ENCODE assay signal across 8 cellular contexts in genomic region chr22:45552580-45553332, GRCh38. TPM values are rescaled to one million over a fixed set of nuclear protein-coding genes. Genes with fewer than 3 reads are reported as not detected.
DNase-seq lines count a peak whose midpoint lies in the region; ATAC-seq and TF ChIP-seq lines count a peak whose summit lies in the region.

No MANE protein-coding gene starts in this region.

- peaks cover 66% of the 10 kb centered on the region for H3K36me3 Mint-ChIP-seq in WTC11

- no peaks in the 10 kb centered on the region for H3K27me3 Mint-ChIP-seq in WTC11 (ENCODE audit: low read depth)

- POLR2A ChIA-PET in WTC11 (lab: Charles Lee), result interaction anchor here (0.6 kb wide), 1 partner anchor 757 kb away, joined by 4 read pairs; no protein-coding TSS in a partner anchor

- H3K4me3 Mint-ChIP-seq in WTC11, result no peak overlapping the region

- H3K9me3 Mint-ChIP-seq in WTC11, result peaks cover 5% of the 10 kb centered on the region

- peak; percentile 45; the same call in 1 of the 2 replicates for ATAC-seq in WTC11
- ATAC-seq in GM19463 (IDR thresholded peaks at IDR 0.05; ENCODE audit: unreplicated experiment), result no peak

- TF ChIP-seq CTCF in WTC11 (IDR thresholded peaks at IDR 0.05), result no peak

- intact Hi-C loops in cardiac septum (cut with DNase I), result loop anchor here (2.0 to 5.0 kb wide), 2 partner anchors 40 to 112 kb away; no protein-coding TSS in a partner anchor

- DNase-seq in EH (ENCODE audit: low read depth) (peak; percentile 98), WTC11 (ENCODE audit: low spot score) (no peak), cardiac septum (ENCODE audit: low spot score) (peak; percentile 81), retina (peak; percentile 56), NCI-H1694 treated with DMSO at 0.1 percent for 48 hours (lab: John Stamatoyannopoulos, UW) (no peak), NCI-H1417 (lab: John Stamatoyannopoulos, UW) (no peak), NCI-H2171 (lab: John Stamatoyannopoulos, UW) (no peak)

- peaks cover 10% of the 10 kb centered on the region for H3K4me1 Mint-ChIP-seq in WTC11

- CTCF ChIA-PET in WTC11 (lab: Charles Lee), result interaction anchor here (0.5 to 2.5 kb wide), 10 partner anchors 12 to 360 kb away, joined by 3 to 10 read pairs (median 3); partner anchors contain the start of genes RIBC2, SMC1B and UPK3A

- H3K27ac Mint-ChIP-seq in WTC11, result no peak overlapping the region; the same call in 1 of the 2 replicates

TF ChIP-seq in WTC11, 78 proteins besides CTCF, POLR2A, EP300 and RAD21:
- TF ChIP-seq ERG (CRISPR knock-in tag; IDR thresholded peaks at IDR 0.05) (no peak), ATF1 (CRISPR knock-in tag; IDR thresholded peaks at IDR 0.05) (no peak), ARID4B (CRISPR knock-in tag; IDR thresholded peaks at IDR 0.05; ENCODE audit: borderline replicate concordance) (no peak), STAT6 (CRISPR knock-in tag; conservative IDR thresholded peaks at IDR 0.05; ENCODE audit: low read depth) (no peak), GTF2I (CRISPR knock-in tag; conservative IDR thresholded peaks at IDR 0.05) (no peak), IRF2 (CRISPR knock-in tag; IDR thresholded peaks at IDR 0.05; ENCODE audit: borderline replicate concordance, low read depth) (no peak), NR3C1 (CRISPR knock-in tag; conservative IDR thresholded peaks at IDR 0.05; ENCODE audit: low read depth) (no peak), ZNF281 (CRISPR knock-in tag; IDR thresholded peaks at IDR 0.05) (no peak), CDX4 (CRISPR knock-in tag; IDR thresholded peaks at IDR 0.05; ENCODE audit: borderline replicate concordance) (no peak), ZNF317 (CRISPR knock-in tag; IDR thresholded peaks at IDR 0.05; ENCODE audit: borderline replicate concordance, low read depth) (no peak), TCF7 (CRISPR knock-in tag; IDR thresholded peaks at IDR 0.05; ENCODE audit: low read depth) (no peak), RELA (CRISPR knock-in tag; IDR thresholded peaks at IDR 0.05; ENCODE audit: borderline replicate concordance) (no peak)
- TF ChIP-seq, protein P1, sequence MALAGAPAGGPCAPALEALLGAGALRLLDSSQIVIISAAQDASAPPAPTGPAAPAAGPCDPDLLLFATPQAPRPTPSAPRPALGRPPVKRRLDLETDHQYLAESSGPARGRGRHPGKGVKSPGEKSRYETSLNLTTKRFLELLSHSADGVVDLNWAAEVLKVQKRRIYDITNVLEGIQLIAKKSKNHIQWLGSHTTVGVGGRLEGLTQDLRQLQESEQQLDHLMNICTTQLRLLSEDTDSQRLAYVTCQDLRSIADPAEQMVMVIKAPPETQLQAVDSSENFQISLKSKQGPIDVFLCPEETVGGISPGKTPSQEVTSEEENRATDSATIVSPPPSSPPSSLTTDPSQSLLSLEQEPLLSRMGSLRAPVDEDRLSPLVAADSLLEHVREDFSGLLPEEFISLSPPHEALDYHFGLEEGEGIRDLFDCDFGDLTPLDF (CRISPR knock-in tag; IDR thresholded peaks at IDR 0.05), result no peak

RNA-seq across cellular contexts. Expression of gene FBLN1, which starts 50.1 kb away (rescaled TPM):
- total RNA-seq in WTC11 (2021), result 183 to 219 TPM (median 217 TPM) in 3 replicates
- total RNA-seq in cardiac septum, result 70.1 TPM

Comparison
In these comparisons a context has a peak if more than half of its experiments do, and no peak if none do; other contexts are left out.
1. DNase-seq: peak in EH (single experiment), cardiac septum (single experiment) and retina (single experiment); none in WTC11 (single experiment), NCI-H1694 treated with DMSO at 0.1 percent for 48 hours (single experiment), NCI-H1417 (0 of 3) and NCI-H2171 (single experiment).